ENCODE assay signal across 16 cellular contexts in the genomic region with DNA sequence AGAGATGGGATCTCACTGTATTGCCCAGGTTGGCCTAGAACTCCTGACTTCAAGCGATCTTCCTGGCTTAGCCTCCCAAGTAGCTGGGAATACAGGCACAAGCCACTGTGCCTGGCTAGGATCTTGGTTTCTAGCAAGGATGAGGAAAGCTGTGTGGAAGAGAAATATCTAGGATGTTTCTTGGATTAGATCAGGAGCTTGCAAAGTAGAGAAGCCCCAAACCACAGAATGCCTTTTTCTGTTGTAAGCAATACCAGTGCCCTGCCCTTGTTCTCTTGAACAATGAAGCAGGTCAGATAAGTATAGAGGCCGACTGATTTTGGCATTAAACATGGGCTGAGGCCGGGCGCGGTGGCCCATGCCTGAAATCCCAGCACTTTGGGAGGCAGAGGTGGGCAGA. TPM values are rescaled to one million over a fixed set of nuclear protein-coding genes. Genes with fewer than 3 reads are reported as not detected.
DNase-seq lines count a peak whose midpoint lies in the region; ATAC-seq and TF ChIP-seq lines count a peak whose summit lies in the region.
"Had no signal": no experiment of that assay in that cellular context is flagged by ENCODE, and none has a peak within 500 bp of the region (broad histone marks: within the 10 kb centered on the region; RNA-seq: fewer than 3 reads in every experiment).

No MANE protein-coding gene starts in this region.

- intact Hi-C loops in left lung (cut with DNase I) = no loop called here

- H3K9me3 ChIP-seq in left lung = no peaks in the 10 kb centered on the region
- H3K9me3 ChIP-seq: BLaER1, uterus had no signal

- H3K36me3 ChIP-seq in brain microvascular endothelial cell (replicated peaks) (no peaks in the 10 kb centered on the region), left lung (peaks cover 0 to 3% of the 10 kb centered on the region in 2 donors)
- H3K36me3 ChIP-seq: uterus had no signal

- H3K27me3 ChIP-seq in brain microvascular endothelial cell (replicated peaks) (no peaks in the 10 kb centered on the region), left lung (no peaks in the 10 kb centered on the region)
- H3K27me3 ChIP-seq: BLaER1, uterus had no signal

- H3K27ac ChIP-seq in brain microvascular endothelial cell (peak overlapping the region; percentile 37), left lung (no peak overlapping the region)
- H3K27ac ChIP-seq: BLaER1, uterus had no signal

- H3K4me3 ChIP-seq in brain microvascular endothelial cell (ENCODE audit: low read depth, low read length) (no peak overlapping the region), left lung (no peak overlapping the region)
- H3K4me3 ChIP-seq: BLaER1, uterus had no signal

- H3K4me1 ChIP-seq in left lung = peaks cover 5 to 21% of the 10 kb centered on the region in 2 donors
- H3K4me1 ChIP-seq: BLaER1, uterus had no signal

- DNase-seq in AG08395 (ENCODE audit: low spot score) (peak; percentile 92), HT1080 (ENCODE audit: low read depth) (peak; percentile 73), brain microvascular endothelial cell (peak; percentile 85), left lung (no peak), iPS-NIHi7 (ENCODE audit: extremely low spot score) (no peak), NCI-H524 treated with DMSO at 0.1 percent for 48 hours (lab: John Stamatoyannopoulos, UW) (no peak), GM10266 (ENCODE audit: extremely low spot score) (no peak)
- DNase-seq: activated CD4-positive, CD25-positive, alpha-beta regulatory T cell; activated T-cell treated with anti-CD3 and anti-CD28 coated beads, Interleukin-2, amount 50 U/mL, for 4 hours; NCI-H1092 treated with DMSO at 0.1 percent for 48 hours; NCI-H69; SHP77 treated with DMSO at 0.1 percent for 48 hours; stimulated activated CD4-positive, alpha-beta T cell treated with anti-CD3 and anti-CD28 coated beads, Interleukin-15, amount 100 ng/mL, for 24 hours; uterus had no signal

- no peak for TF ChIP-seq CTCF in brain microvascular endothelial cell (IDR thresholded peaks at IDR 0.05; ENCODE audit: low read depth, low read length, missing control alignments)
- no peak for TF ChIP-seq CTCF in left lung (IDR thresholded peaks at IDR 0.05)
- TF ChIP-seq CTCF in GM10266 (IDR thresholded peaks at IDR 0.05; ENCODE audit: control insufficient read depth, insufficient read depth, low read depth, missing control alignments) = no peak

- ATAC-seq in left lung (peak; percentile 26), HG02678 (IDR thresholded peaks at IDR 0.05; ENCODE audit: unreplicated experiment) (no peak)
- ATAC-seq: activated T-cell treated with anti-CD3 and anti-CD28 coated beads, Interleukin-2, amount 50 U/mL, for 4 hours had no signal

- in situ Hi-C loops in brain microvascular endothelial cell (cut with HindIII; ENCODE audit: low pct_ligation_motif_present, low sequenced_read_pairs) = no loop called here

RNA-seq across cellular contexts. Expression of a gene that starts 44.3 kb away (rescaled TPM):
- 24.5 and 33.6 TPM in 2 replicates for total RNA-seq in HT1080 (2014; rRNA removed; shearing (Covaris generic))
- 18.5 and 26.8 TPM in 2 replicates for polyA plus RNA-seq in HT1080 (2015; cell fraction: cytosol; rRNA removed)
- polyA plus RNA-seq in HT1080 (2015; cell fraction: nucleus; rRNA removed) = 25.8 and 44.0 TPM in 2 replicates
- total RNA-seq in left lung = 10 to 100 TPM; 31.7 to 32.9 TPM

RNA-seq across cellular contexts. Expression of a gene that starts 45.0 kb away (rescaled TPM):
- total RNA-seq in HT1080 (2014; rRNA removed; shearing (Covaris generic)) = 7.2 and 8.0 TPM in 2 replicates
- 4.7 and 7.7 TPM in 2 replicates for polyA plus RNA-seq in HT1080 (2015; cell fraction: cytosol; rRNA removed)
- polyA plus RNA-seq in HT1080 (2015; cell fraction: nucleus; rRNA removed) = 4.2 and 9.6 TPM in 2 replicates
- total RNA-seq in left lung = 1 to 10 TPM; 6.9 to 9.2 TPM

Comparison
In these comparisons a context has a peak if more than half of its experiments do, and no peak if none do; other contexts are left out.
1. DNase-seq: peak in AG08395 (single experiment), HT1080 (single experiment) and brain microvascular endothelial cell (single experiment); none in left lung (0 of 2), iPS-NIHi7 (single experiment), NCI-H524 treated with DMSO at 0.1 percent for 48 hours (single experiment) and GM10266 (single experiment).